Comparison of ENCODE assay signal across 20 cellular contexts in genomic region chr2:184769686-184770085, GRCh38.
DNase-seq lines count a peak whose midpoint lies in the region; ATAC-seq, FAIRE-seq and TF ChIP-seq lines count a peak whose summit lies in the region.
"Had no signal": no experiment of that assay in that cellular context is flagged by ENCODE, and none has a peak within 500 bp of the region (broad histone marks: within the 10 kb centered on the region; RNA-seq: fewer than 3 reads in every experiment).

No MANE protein-coding gene starts in this region.

- H3K27ac ChIP-seq in astrocyte (ENCODE audit: low read depth, low read length) = no peak overlapping the region
- H3K27ac ChIP-seq: 22Rv1, A549, C4-2B, HL-60 had no signal

- H3K4me3 Mint-ChIP-seq in astrocyte (ENCODE audit: unreplicated experiment) = no peak overlapping the region
- no peak overlapping the region for H3K4me3 Mint-ChIP-seq in activated CD8-positive, alpha-beta T cell treated with anti-CD3 and anti-CD28 coated beads for 36 hours
- H3K4me3 Mint-ChIP-seq: CD4-positive, alpha-beta T cell had no signal

- H3K36me3 ChIP-seq in astrocyte (ENCODE audit: insufficient read depth, low read length) = no peaks in the 10 kb centered on the region
- H3K36me3 ChIP-seq in skeletal muscle satellite cell (ENCODE audit: insufficient read depth, low read length) = no peaks in the 10 kb centered on the region
- H3K36me3 ChIP-seq: HAP-1 had no signal

- intact Hi-C loops in activated CD8-positive, alpha-beta T cell treated with anti-CD3 and anti-CD28 coated beads for 36 hours (cut with micrococcal nuclease) = no loop called here

- H3K4me3 ChIP-seq in astrocyte (ENCODE audit: insufficient read depth, low read depth, low read length) (no peak overlapping the region), fibroblast of the aortic adventitia (ENCODE audit: low read depth, low read length) (no peak overlapping the region), skeletal muscle satellite cell (ENCODE audit: low read length) (no peak overlapping the region)
- H3K4me3 ChIP-seq: A549, HAP-1 had no signal

- H3K9ac ChIP-seq in astrocyte (ENCODE audit: low read length) (no peak overlapping the region), skeletal muscle satellite cell (ENCODE audit: low read depth, low read length) (no peak overlapping the region)

- no peaks in the 10 kb centered on the region for H3K4me1 Mint-ChIP-seq in astrocyte (ENCODE audit: low read depth, unreplicated experiment)
- no peaks in the 10 kb centered on the region for H3K4me1 Mint-ChIP-seq in activated CD8-positive, alpha-beta T cell treated with anti-CD3 and anti-CD28 coated beads for 36 hours (ENCODE audit: low read depth)

- no peak overlapping the region for H2AFZ ChIP-seq in astrocyte (ENCODE audit: low read depth, low read length)

- H3K4me1 ChIP-seq in astrocyte (ENCODE audit: insufficient read depth, low read length) (no peaks in the 10 kb centered on the region), skeletal muscle satellite cell (ENCODE audit: control insufficient read depth, insufficient read depth, low read length) (peaks cover 20% of the 10 kb centered on the region)
- H3K4me1 ChIP-seq: A549, HAP-1 had no signal

- ATAC-seq in activated CD8-positive, alpha-beta T cell treated with anti-CD3 and anti-CD28 coated beads for 36 hours = no peak
- ATAC-seq in HG03135 (IDR thresholded peaks at IDR 0.05; ENCODE audit: unreplicated experiment) = no peak
- ATAC-seq: A549 had no signal

- H3K27ac Mint-ChIP-seq in astrocyte (ENCODE audit: unreplicated experiment) = no peak overlapping the region
- H3K27ac Mint-ChIP-seq in activated CD8-positive, alpha-beta T cell treated with anti-CD3 and anti-CD28 coated beads for 36 hours = no peak overlapping the region
- H3K27ac Mint-ChIP-seq: CD4-positive, alpha-beta T cell had no signal

- no peak for FAIRE-seq in astrocyte (lab: Jason Lieb, UNC)
- FAIRE-seq: A549, D721Med, G401.6, GM12891, GM19239, H1 had no signal

- no peaks in the 10 kb centered on the region for H3K9me3 Mint-ChIP-seq in astrocyte (ENCODE audit: unreplicated experiment)
- no peaks in the 10 kb centered on the region for H3K9me3 Mint-ChIP-seq in activated CD8-positive, alpha-beta T cell treated with anti-CD3 and anti-CD28 coated beads for 36 hours
- H3K9me3 Mint-ChIP-seq: CD4-positive, alpha-beta T cell had no signal

- POLR2A ChIA-PET in activated CD8-positive, alpha-beta T cell treated with anti-CD3 and anti-CD28 coated beads for 36 hours (lab: Charles Lee) = interaction anchor here (0.5 kb wide), 1 partner anchor 1527 kb away, joined by 3 read pairs; no protein-coding TSS in a partner anchor

- H3K4me2 ChIP-seq in astrocyte (ENCODE audit: low read length) = no peak overlapping the region
- peak overlapping the region; percentile 3 for H3K4me2 ChIP-seq in skeletal muscle satellite cell (ENCODE audit: low read length)
- H3K4me2 ChIP-seq: A549 had no signal

- peak; percentile 16 for DNase-seq in HCEC 1CT
- DNase-seq in astrocyte (ENCODE audit: low read depth) = peak; percentile 12
- peak; percentile 59 for DNase-seq in fibroblast of the aortic adventitia (ENCODE audit: low read depth)
- DNase-seq in activated CD8-positive, alpha-beta T cell treated with anti-CD3 and anti-CD28 coated beads for 36 hours = no peak
- no peak for DNase-seq in NCI-H510A treated with DMSO at 0.1 percent for 48 hours (lab: John Stamatoyannopoulos, UW)
- DNase-seq: AML-193; Caco-2; CD4-positive, alpha-beta T cell had no signal

- no peaks in the 10 kb centered on the region for H4K20me1 ChIP-seq in astrocyte (ENCODE audit: insufficient read depth, low read length)

- TF ChIP-seq CTCF in astrocyte (IDR thresholded peaks at IDR 0.05; ENCODE audit: insufficient read depth, low read depth, low read length) = no peak
- TF ChIP-seq CTCF in fibroblast of the aortic adventitia (IDR thresholded peaks at IDR 0.05; ENCODE audit: insufficient read depth, low read length) = no peak
- TF ChIP-seq CTCF in activated CD8-positive, alpha-beta T cell treated with anti-CD3 and anti-CD28 coated beads for 36 hours (IDR thresholded peaks at IDR 0.05) = no peak

- H3K79me2 ChIP-seq in astrocyte (ENCODE audit: insufficient read depth, low read length) = no peaks in the 10 kb centered on the region

- no peaks in the 10 kb centered on the region for H3K27me3 ChIP-seq in astrocyte (ENCODE audit: insufficient read depth, low read length)
- H3K27me3 ChIP-seq in skeletal muscle satellite cell (ENCODE audit: control insufficient read depth, insufficient read depth, low read length) = no peaks in the 10 kb centered on the region

- no peaks in the 10 kb centered on the region for H3K36me3 Mint-ChIP-seq in astrocyte (ENCODE audit: low read depth, unreplicated experiment)
- H3K36me3 Mint-ChIP-seq in activated CD8-positive, alpha-beta T cell treated with anti-CD3 and anti-CD28 coated beads for 36 hours (ENCODE audit: low read depth) = no peaks in the 10 kb centered on the region

- CTCF ChIA-PET in activated CD8-positive, alpha-beta T cell treated with anti-CD3 and anti-CD28 coated beads for 36 hours (lab: Charles Lee) = no interaction called here

- H3K9me3 ChIP-seq in astrocyte (ENCODE audit: insufficient read depth, low read depth, low read length) (no peaks in the 10 kb centered on the region), skeletal muscle satellite cell (replicated peaks; ENCODE audit: low read length) (no peaks in the 10 kb centered on the region)
- H3K9me3 ChIP-seq: A549, Caco-2, HAP-1 had no signal

- H3K27me3 Mint-ChIP-seq in astrocyte (ENCODE audit: low read depth, unreplicated experiment) = no peaks in the 10 kb centered on the region
- H3K27me3 Mint-ChIP-seq in activated CD8-positive, alpha-beta T cell treated with anti-CD3 and anti-CD28 coated beads for 36 hours = no peaks in the 10 kb centered on the region
- H3K27me3 Mint-ChIP-seq: CD4-positive, alpha-beta T cell had no signal

Comparison
In these comparisons a context has a peak if more than half of its experiments do, and no peak if none do; other contexts are left out.
1. DNase-seq: peak in HCEC 1CT (single experiment), astrocyte (single experiment) and fibroblast of the aortic adventitia (single experiment); none in activated CD8-positive, alpha-beta T cell treated with anti-CD3 and anti-CD28 coated beads for 36 hours (single experiment) and NCI-H510A treated with DMSO at 0.1 percent for 48 hours (single experiment).